ENCODE assay signal across 10 cellular contexts in the genomic region with DNA sequence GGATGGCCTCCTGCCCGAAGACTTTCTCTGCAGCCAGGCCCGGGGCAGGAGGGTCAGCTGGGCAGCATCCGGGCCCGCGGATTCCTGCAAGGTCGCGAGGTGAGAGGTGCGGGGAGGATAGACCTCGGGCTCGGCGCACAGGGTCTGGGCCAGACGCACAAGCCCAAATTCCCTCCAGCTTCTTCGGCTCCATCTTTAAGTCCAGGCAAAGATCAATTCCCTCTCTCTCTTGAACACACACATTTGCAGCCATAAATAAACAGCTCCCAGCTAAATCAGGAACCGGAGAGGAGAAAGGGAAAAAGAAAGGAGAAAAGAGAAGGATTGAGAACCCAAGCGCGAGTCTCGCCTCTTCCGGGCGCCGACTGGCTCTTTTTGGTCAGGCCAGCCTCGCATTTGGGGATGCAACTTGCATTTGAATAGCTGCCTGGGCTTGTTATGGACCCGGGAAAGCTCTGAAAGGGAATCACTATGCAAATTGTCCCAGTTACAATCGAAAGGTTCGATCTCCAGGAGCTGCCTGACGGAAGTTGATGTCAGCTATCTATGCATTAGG. TPM values are rescaled to one million over a fixed set of nuclear protein-coding genes. Genes with fewer than 3 reads are reported as not detected.
DNase-seq lines count a peak whose midpoint lies in the region; ATAC-seq and TF ChIP-seq lines count a peak whose summit lies in the region.
"Had no signal": no experiment of that assay in that cellular context is flagged by ENCODE, and none has a peak within 500 bp of the region (broad histone marks: within the 10 kb centered on the region; RNA-seq: fewer than 3 reads in every experiment).

No MANE protein-coding gene starts in this region.

- TF ChIP-seq POLR2A in breast epithelium (IDR thresholded peaks at IDR 0.05) = no peak

- H3K9me3 Mint-ChIP-seq in MCF 10A (ENCODE audit: unreplicated experiment) = no peaks in the 10 kb centered on the region

- H3K36me3 ChIP-seq in breast epithelium (no peaks in the 10 kb centered on the region), mucosa of rectum (ENCODE audit: control insufficient read depth in 2 of 2, insufficient read depth in 2 of 2, low read length in 2 of 2) (no peaks in the 10 kb centered on the region), urinary bladder (ENCODE audit: insufficient read depth) (no peaks in the 10 kb centered on the region)

- H3K4me1 Mint-ChIP-seq in MCF 10A (ENCODE audit: insufficient read depth, unreplicated experiment) = no peaks in the 10 kb centered on the region

- WGBS in urinary bladder = 2% methylated on average over 25 of the region's 25 CpGs

- POLR2A ChIA-PET in MCF 10A (lab: Yijun Ruan, JAX) = interaction anchor here (1.0 kb wide), 1 partner anchor 54 kb away, joined by 6 read pairs; no protein-coding TSS in a partner anchor

- H3K36me3 Mint-ChIP-seq in MCF 10A (ENCODE audit: insufficient read depth, unreplicated experiment) = no peaks in the 10 kb centered on the region

- H3K9me3 ChIP-seq in breast epithelium (no peaks in the 10 kb centered on the region), mucosa of rectum (ENCODE audit: control insufficient read depth in 2 of 2, low read length in 2 of 2) (no peaks in the 10 kb centered on the region)

- H3K27ac ChIP-seq in breast epithelium (no peak overlapping the region), coronary artery (no peak overlapping the region), mucosa of rectum (ENCODE audit: low read depth in 2 of 2, low read length in 2 of 2) (no peak overlapping the region), urinary bladder (ENCODE audit: low read depth) (no peak overlapping the region)

- H3K27ac Mint-ChIP-seq in MCF 10A (ENCODE audit: low read depth, unreplicated experiment) = no peak overlapping the region

- no TSS peak for BruUV-seq in MCF 10A (replicated peaks; lab: Mats Ljungman, UMichigan)

- no peak overlapping the region for H3K9ac ChIP-seq in mucosa of rectum (ENCODE audit: low read depth in 1 of 2, low read length in 2 of 2)

- CTCF ChIA-PET in MCF 10A (lab: Yijun Ruan, JAX) = interaction anchor here (0.6 kb wide), 2 partner anchors 36 to 771 kb away, joined by 3 to 4 read pairs; no protein-coding TSS in a partner anchor

- H3K4me3 ChIP-seq in breast epithelium = peak overlapping the region; percentile 13 to 65 (median 33)
- peak overlapping the region; percentile 60 for H3K4me3 ChIP-seq in coronary artery
- peak overlapping the region; percentile 56 to 62 for H3K4me3 ChIP-seq in mucosa of rectum (ENCODE audit: low read length in 2 of 2)
- H3K4me3 ChIP-seq in urinary bladder (ENCODE audit: low read depth, low read length) = peak overlapping the region; percentile 1

- H3K27me3 ChIP-seq in breast epithelium (peaks cover 7 to 99% of the 10 kb centered on the region in 2 donors), mucosa of rectum (ENCODE audit: control insufficient read depth in 2 of 2, insufficient read depth in 2 of 2, low read length in 2 of 2) (peaks cover 64 to 70% of the 10 kb centered on the region in 2 donors)

- intact Hi-C loops in breast epithelium (cut with DNase I; ENCODE audit: low total_unique reads) (loop anchor here (5.0 kb wide), 1 partner anchor 1123 kb away; no protein-coding TSS in a partner anchor), MCF 10A (cut with micrococcal nuclease) (no loop called here)

- H3K4me3 Mint-ChIP-seq in MCF 10A (ENCODE audit: unreplicated experiment) = no peak overlapping the region

- no peak for ATAC-seq in HG02759 (IDR thresholded peaks at IDR 0.05; ENCODE audit: unreplicated experiment)

- no peak for DNase-seq in breast epithelium (ENCODE audit: low spot score in 2 of 2)
- DNase-seq in MCF 10A (ENCODE audit: unreplicated experiment) = no peak
- no peak for DNase-seq in coronary artery (ENCODE audit: low spot score)
- no peak for DNase-seq in activated effector memory CD4-positive, alpha-beta T cell treated with Interleukin-2 at 50 U/mL for 16 hours
- DNase-seq in kidney tubule cell (ENCODE audit: low spot score) = no peak
- DNase-seq: cerebellar nuclear complex, OCI-M1 had no signal

- H3K4me1 ChIP-seq in breast epithelium = peaks cover 6 to 8% of the 10 kb centered on the region in 2 donors
- peaks cover 5 to 11% of the 10 kb centered on the region in 2 donors for H3K4me1 ChIP-seq in mucosa of rectum (ENCODE audit: control insufficient read depth in 2 of 2, insufficient read depth in 2 of 2, low read length in 2 of 2)
- H3K4me1 ChIP-seq in urinary bladder (ENCODE audit: insufficient read depth) = peaks cover 2% of the 10 kb centered on the region

- peaks cover 65% of the 10 kb centered on the region for H3K27me3 Mint-ChIP-seq in MCF 10A (ENCODE audit: insufficient read depth, unreplicated experiment)

- TF ChIP-seq CTCF in breast epithelium (IDR thresholded peaks at IDR 0.05) (no peak), MCF 10A (IDR thresholded peaks at IDR 0.05; ENCODE audit: unreplicated experiment) (no peak), coronary artery (IDR thresholded peaks at IDR 0.05) (no peak)

RNA-seq across cellular contexts. Expression of gene ONECUT1, which starts 14.5 kb away (rescaled TPM):
- total RNA-seq in breast epithelium = not detected
- not detected in 2 replicates for total RNA-seq in MCF 10A (2022)
- total RNA-seq in urinary bladder = 0.63 TPM
- polyA plus RNA-seq in urinary bladder = not detected

Comparison
In these comparisons a context has a peak if more than half of its experiments do, and no peak if none do; other contexts are left out.
1. H3K4me3 ChIP-seq: peak in every context shown above with its lines; median percentile 60 in coronary artery; 59 in mucosa of rectum; 33 in breast epithelium; 1 in urinary bladder.